Comparison of ENCODE assay signal across 1 cellular context in the genomic region with DNA sequence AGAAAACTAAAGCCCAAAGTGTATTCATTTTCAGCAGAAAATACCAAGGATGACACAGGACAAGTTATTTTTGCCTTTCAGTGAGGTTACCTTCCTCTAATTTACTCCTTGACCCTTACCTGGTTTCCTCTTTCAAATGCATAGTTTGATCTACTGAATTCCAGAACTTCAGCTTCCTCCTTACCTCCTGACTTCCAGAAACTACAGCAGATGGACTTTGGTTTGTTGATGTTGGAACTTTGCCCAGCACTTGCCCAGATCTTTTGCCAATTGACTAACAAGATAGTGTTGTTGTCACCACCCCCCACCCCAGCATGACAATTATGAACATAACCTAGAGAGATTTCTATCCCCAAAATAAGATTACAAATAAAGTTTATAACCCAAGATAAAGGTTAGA.
TF ChIP-seq lines count a peak whose summit lies in the region.

No MANE protein-coding gene starts in this region.

TF ChIP-seq in endothelial cell of umbilical vein, 7 proteins besides CTCF, POLR2A, EP300 and RAD21:
- TF ChIP-seq POLR2AphosphoS5 (IDR thresholded peaks at IDR 0.05; ENCODE audit: insufficient read depth, low read depth, low read length): peak; percentile 23
- peak; percentile 6 for TF ChIP-seq FOS (IDR thresholded peaks at IDR 0.05; ENCODE audit: borderline replicate concordance, insufficient read depth, low read length)
- TF ChIP-seq GATA2 (IDR thresholded peaks at IDR 0.05; ENCODE audit: insufficient read depth, insufficient read length, low read depth, low read length): peak; percentile 46
- no peak for TF ChIP-seq EZH2 (IDR thresholded peaks at IDR 0.05; ENCODE audit: borderline replicate concordance, low read depth, low read length, severe bottlenecking)
